8 cellular contexts compared by ENCODE assay signal in genomic region chr20:62121776-62122658, GRCh38. TPM values are rescaled to one million over a fixed set of nuclear protein-coding genes. Genes with fewer than 3 reads are reported as not detected.
A peak's percentile ranks its signal among the peaks of the same experiment; 100 is the strongest.
DNase-seq lines count a peak whose midpoint lies in the region; ATAC-seq, FAIRE-seq and TF ChIP-seq lines count a peak whose summit lies in the region.

Gene LSM14B, plus strand, starts transcription at chr20:62122475. Its CDS starts 192 bp downstream, at chr20:62122667.

- H3K36me3 ChIP-seq in mammary epithelial cell (ENCODE audit: insufficient read depth, low read length) (peaks cover 12% of the 10 kb centered on the region), small intestine (ENCODE audit: control insufficient read depth in 2 of 2, insufficient read depth in 2 of 2, low read length in 2 of 2) (peaks cover 0 to 7% of the 10 kb centered on the region in 2 donors)

- 0% methylated on average over 21 of the region's 125 CpGs for WGBS in mammary epithelial cell (ENCODE audit: low coverage, missing lambda C conversion rate)
- 0 to 1% (median 0%) methylated on average over 41 to 125 of the region's 125 CpGs for WGBS in small intestine, 3 donors

- FAIRE-seq in small intestine (lab: Jason Lieb, UNC): no peak

- peak within 1 kb of the TSS; percentile 90 for H3K4me2 ChIP-seq in mammary epithelial cell (ENCODE audit: insufficient read depth, low read depth, low read length)

- no TSS peak for BruUV-seq in mammary epithelial cell (replicated peaks; lab: Mats Ljungman, UMichigan)

- POLR2A ChIA-PET in AG04450 (lab: Yijun Ruan, JAX): interaction anchor here (0.6 to 2.7 kb wide), 10 partner anchors 13 to 323 kb away, joined by 3 to 27 read pairs (median 4); partner anchors contain the start of gene TAF4

- intact Hi-C loops in mammary epithelial cell (cut with micrococcal nuclease): loop anchor here (1.0 to 5.0 kb wide), 3 partner anchors 15 to 110 kb away; no protein-coding TSS in a partner anchor

- dilution Hi-C loops in mammary epithelial cell (cut with HindIII; ENCODE audit: low sequenced_read_pairs): no loop called here

- peak within 1 kb of the TSS; percentile 82 for H3K4me3 ChIP-seq in AG04450 (ENCODE audit: low read depth, low read length)
- H3K4me3 ChIP-seq in WI38 (ENCODE audit: low read depth, low read length): peak within 1 kb of the TSS; percentile 73
- peak within 1 kb of the TSS; percentile 79 to 82 (median 80) for H3K4me3 ChIP-seq in mammary epithelial cell (replicated peaks in 1 of 3; ENCODE audit: insufficient read depth in 1 of 3, low read depth in 2 of 3, low read length in 3 of 3)
- peak within 1 kb of the TSS; percentile 86 to 91 for H3K4me3 ChIP-seq in small intestine (ENCODE audit: low read depth in 1 of 2, low read length in 2 of 2)

- H3K9me3 ChIP-seq in AG04450 (ENCODE audit: control insufficient read depth, insufficient read depth, low read length) (peaks cover 4% of the 10 kb centered on the region; the same call in 1 of the 2 replicates), mammary epithelial cell (replicated peaks; ENCODE audit: insufficient read depth, low read length) (no peaks in the 10 kb centered on the region), small intestine (ENCODE audit: control insufficient read depth, low read depth) (no peaks in the 10 kb centered on the region)

- H3K27ac ChIP-seq in AG04450 (ENCODE audit: low read depth, low read length) (peak within 1 kb of the TSS; percentile 89), mammary epithelial cell (ENCODE audit: insufficient read depth, low read depth, low read length) (peak within 1 kb of the TSS; percentile 73), small intestine (ENCODE audit: low read depth in 1 of 2, low read length in 1 of 2) (peak within 1 kb of the TSS; percentile 93 to 96)

- TF ChIP-seq CTCF in AG04450 (IDR thresholded peaks at IDR 0.05; ENCODE audit: low read depth, low read length): no peak
- TF ChIP-seq CTCF in WI38 (IDR thresholded peaks at IDR 0.05; ENCODE audit: low read depth, low read length): no peak
- no peak for TF ChIP-seq CTCF in mammary epithelial cell (conservative IDR thresholded peaks at IDR 0.05 in 1 of 2, IDR thresholded peaks at IDR 0.05 in 1 of 2; ENCODE audit: extremely low read depth in 1 of 2, insufficient read depth in 1 of 2, low read depth in 1 of 2, low read length in 2 of 2)

- peak within 1 kb of the TSS; percentile 94 for H2AFZ ChIP-seq in mammary epithelial cell (ENCODE audit: low read depth, low read length)

- H4K20me1 ChIP-seq in mammary epithelial cell (ENCODE audit: insufficient read depth, low read length): no peaks in the 10 kb centered on the region

- ATAC-seq in GM18909 (IDR thresholded peaks at IDR 0.05; ENCODE audit: poor library complexity, unreplicated experiment): peak; percentile 82
- peak; percentile 78 for ATAC-seq in HG03159 (IDR thresholded peaks at IDR 0.05; ENCODE audit: unreplicated experiment)

- peak; percentile 87 for DNase-seq in AG04450 (ENCODE audit: low read depth, low spot score)
- peak; percentile 96 for DNase-seq in NCI-H2227 treated with DMSO at 0.1 percent for 48 hours (lab: John Stamatoyannopoulos, UW)
- DNase-seq in mammary epithelial cell: peak; percentile 97
- DNase-seq in iPS-NIHi11 (ENCODE audit: low spot score): peak; percentile 98
- peak; percentile 96 for DNase-seq in small intestine

- peak within 1 kb of the TSS; percentile 66 for H3K9ac ChIP-seq in mammary epithelial cell (ENCODE audit: insufficient read depth, low read length)

- H3K27me3 ChIP-seq in AG04450 (ENCODE audit: control insufficient read depth, insufficient read depth, low read length) (peaks cover 17% of the 10 kb centered on the region), mammary epithelial cell (ENCODE audit: insufficient read depth, low read length) (no peaks in the 10 kb centered on the region), small intestine (ENCODE audit: control insufficient read depth in 2 of 2, insufficient read depth in 2 of 2, low read length in 2 of 2) (no peaks in the 10 kb centered on the region)

- CTCF ChIA-PET in AG04450 (lab: Charles Lee): interaction anchor here (0.7 to 1.2 kb wide), 2 partner anchors 96 to 112 kb away, joined by 3 read pairs; no protein-coding TSS in a partner anchor
- CTCF ChIA-PET in mammary epithelial cell (lab: Charles Lee; ENCODE audit: low non-redundant PET): interaction anchor here (0.6 kb wide), 1 partner anchor 11 kb away, joined by 17 read pairs; no protein-coding TSS in a partner anchor

- H3K4me1 ChIP-seq in mammary epithelial cell (ENCODE audit: insufficient read depth, low read length) (peaks cover 8% of the 10 kb centered on the region), small intestine (ENCODE audit: control insufficient read depth in 2 of 2, insufficient read depth in 1 of 2, low read depth in 1 of 2, low read length in 1 of 2) (peaks cover 3 to 10% of the 10 kb centered on the region in 2 donors)

- peaks cover 31% of the 10 kb centered on the region for H3K79me2 ChIP-seq in mammary epithelial cell (ENCODE audit: insufficient read depth, low read length)

- in situ Hi-C loops in mammary epithelial cell (cut with MboI; ENCODE audit: low sequenced_read_pairs in 2 of 2): loop anchor here in 1 of 2 donors (10.0 kb wide), 1 partner anchor 117 kb away; no protein-coding TSS in a partner anchor

RNA-seq across cellular contexts. Expression of gene LSM14B, which starts in this region (rescaled TPM):
- polyA plus RNA-seq in AG04450 (2011; rRNA removed): 26.2 and 30.7 TPM in 2 replicates
- polyA minus RNA-seq in AG04450 (2011; rRNA and poly(A)+ RNA removed): 22.7 and 29.6 TPM in 2 replicates
- 10 to 100 TPM; 31.5 to 36.3 TPM for total RNA-seq in mammary epithelial cell
- 20.3 TPM for polyA plus RNA-seq in mammary epithelial cell
- 20.6 TPM for polyA minus RNA-seq in mammary epithelial cell
- polyA plus RNA-seq in small intestine: 10 to 100 TPM; 11.9 to 23.3 (median 13.0) TPM

Comparison
In these comparisons a context has a peak if more than half of its experiments do, and no peak if none do; other contexts are left out.
1. Peak in every context shown above with its lines: DNase-seq, ATAC-seq, H3K4me3 ChIP-seq and H3K27ac ChIP-seq.